ENCODE assay signal across 1 cellular context in the genomic region with DNA sequence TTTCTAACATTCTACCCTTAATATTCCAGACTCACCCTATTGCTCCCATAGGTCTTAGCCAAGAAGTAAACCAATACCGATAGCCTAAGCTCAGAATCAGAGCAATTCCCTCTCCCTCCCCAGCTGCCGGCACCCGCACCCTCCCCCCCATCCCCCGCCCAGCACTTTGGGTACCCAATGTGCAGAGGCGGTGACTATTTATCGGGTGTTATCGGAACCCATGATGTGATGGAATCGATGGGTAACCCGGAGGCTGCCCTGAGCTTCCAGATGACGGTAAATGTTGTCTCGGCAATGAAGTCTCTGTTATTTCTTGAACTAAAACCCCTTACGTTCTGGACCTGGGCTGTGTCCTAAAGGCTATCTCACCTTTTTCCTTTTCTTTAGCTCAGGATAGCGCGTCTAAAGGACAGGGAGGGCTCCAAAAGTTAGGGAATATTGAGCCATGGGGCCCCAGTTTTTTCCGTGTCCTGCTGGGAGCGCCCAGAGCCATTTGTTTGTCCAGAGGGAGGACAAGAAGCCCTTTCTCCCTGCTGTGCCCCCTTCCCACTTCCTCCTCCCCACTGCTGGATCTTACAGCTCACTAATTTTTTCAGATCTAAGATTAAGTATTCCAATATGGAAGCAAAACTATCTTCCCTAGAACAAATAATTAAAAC.
TF ChIP-seq lines count a peak whose summit lies in the region.

No MANE protein-coding gene starts in this region.

TF ChIP-seq in GM23338, 12 proteins besides CTCF, POLR2A, EP300 and RAD21:
- TF ChIP-seq, protein P1, sequence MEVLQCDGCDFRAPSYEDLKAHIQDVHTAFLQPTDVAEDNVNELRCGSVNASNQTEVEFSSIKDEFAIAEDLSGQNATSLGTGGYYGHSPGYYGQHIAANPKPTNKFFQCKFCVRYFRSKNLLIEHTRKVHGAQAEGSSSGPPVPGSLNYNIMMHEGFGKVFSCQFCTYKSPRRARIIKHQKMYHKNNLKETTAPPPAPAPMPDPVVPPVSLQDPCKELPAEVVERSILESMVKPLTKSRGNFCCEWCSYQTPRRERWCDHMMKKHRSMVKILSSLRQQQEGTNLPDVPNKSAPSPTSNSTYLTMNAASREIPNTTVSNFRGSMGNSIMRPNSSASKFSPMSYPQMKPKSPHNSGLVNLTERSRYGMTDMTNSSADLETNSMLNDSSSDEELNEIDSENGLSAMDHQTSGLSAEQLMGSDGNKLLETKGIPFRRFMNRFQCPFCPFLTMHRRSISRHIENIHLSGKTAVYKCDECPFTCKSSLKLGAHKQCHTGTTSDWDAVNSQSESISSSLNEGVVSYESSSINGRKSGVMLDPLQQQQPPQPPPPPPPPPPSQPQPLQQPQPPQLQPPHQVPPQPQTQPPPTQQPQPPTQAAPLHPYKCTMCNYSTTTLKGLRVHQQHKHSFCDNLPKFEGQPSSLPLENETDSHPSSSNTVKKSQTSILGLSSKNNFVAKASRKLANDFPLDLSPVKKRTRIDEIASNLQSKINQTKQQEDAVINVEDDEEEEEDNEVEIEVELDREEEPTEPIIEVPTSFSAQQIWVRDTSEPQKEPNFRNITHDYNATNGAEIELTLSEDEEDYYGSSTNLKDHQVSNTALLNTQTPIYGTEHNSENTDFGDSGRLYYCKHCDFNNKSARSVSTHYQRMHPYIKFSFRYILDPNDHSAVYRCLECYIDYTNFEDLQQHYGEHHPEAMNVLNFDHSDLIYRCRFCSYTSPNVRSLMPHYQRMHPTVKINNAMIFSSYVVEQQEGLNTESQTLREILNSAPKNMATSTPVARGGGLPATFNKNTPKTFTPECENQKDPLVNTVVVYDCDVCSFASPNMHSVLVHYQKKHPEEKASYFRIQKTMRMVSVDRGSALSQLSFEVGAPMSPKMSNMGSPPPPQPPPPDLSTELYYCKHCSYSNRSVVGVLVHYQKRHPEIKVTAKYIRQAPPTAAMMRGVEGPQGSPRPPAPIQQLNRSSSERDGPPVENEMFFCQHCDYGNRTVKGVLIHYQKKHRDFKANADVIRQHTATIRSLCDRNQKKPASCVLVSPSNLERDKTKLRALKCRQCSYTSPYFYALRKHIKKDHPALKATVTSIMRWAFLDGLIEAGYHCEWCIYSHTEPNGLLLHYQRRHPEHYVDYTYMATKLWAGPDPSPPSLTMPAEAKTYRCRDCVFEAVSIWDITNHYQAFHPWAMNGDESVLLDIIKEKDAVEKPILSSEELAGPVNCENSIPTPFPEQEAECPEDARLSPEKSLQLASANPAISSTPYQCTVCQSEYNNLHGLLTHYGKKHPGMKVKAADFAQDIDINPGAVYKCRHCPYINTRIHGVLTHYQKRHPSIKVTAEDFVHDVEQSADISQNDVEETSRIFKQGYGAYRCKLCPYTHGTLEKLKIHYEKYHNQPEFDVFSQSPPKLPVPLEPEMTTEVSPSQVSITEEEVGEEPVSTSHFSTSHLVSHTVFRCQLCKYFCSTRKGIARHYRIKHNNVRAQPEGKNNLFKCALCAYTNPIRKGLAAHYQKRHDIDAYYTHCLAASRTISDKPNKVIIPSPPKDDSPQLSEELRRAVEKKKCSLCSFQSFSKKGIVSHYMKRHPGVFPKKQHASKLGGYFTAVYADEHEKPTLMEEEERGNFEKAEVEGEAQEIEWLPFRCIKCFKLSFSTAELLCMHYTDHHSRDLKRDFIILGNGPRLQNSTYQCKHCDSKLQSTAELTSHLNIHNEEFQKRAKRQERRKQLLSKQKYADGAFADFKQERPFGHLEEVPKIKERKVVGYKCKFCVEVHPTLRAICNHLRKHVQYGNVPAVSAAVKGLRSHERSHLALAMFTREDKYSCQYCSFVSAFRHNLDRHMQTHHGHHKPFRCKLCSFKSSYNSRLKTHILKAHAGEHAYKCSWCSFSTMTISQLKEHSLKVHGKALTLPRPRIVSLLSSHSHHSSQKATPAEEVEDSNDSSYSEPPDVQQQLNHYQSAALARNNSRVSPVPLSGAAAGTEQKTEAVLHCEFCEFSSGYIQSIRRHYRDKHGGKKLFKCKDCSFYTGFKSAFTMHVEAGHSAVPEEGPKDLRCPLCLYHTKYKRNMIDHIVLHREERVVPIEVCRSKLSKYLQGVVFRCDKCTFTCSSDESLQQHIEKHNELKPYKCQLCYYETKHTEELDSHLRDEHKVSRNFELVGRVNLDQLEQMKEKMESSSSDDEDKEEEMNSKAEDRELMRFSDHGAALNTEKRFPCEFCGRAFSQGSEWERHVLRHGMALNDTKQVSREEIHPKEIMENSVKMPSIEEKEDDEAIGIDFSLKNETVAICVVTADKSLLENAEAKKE (CRISPR knock-in tag; IDR thresholded peaks at IDR 0.05), result no peak
- no peak for TF ChIP-seq ZNF114 (CRISPR knock-in tag; IDR thresholded peaks at IDR 0.05)
- no peak for TF ChIP-seq CREB1 (CRISPR knock-in tag; IDR thresholded peaks at IDR 0.05; ENCODE audit: low read depth)
- no peak for TF ChIP-seq JUNB (IDR thresholded peaks at IDR 0.05; ENCODE audit: unreplicated experiment)
- TF ChIP-seq, protein P2, sequence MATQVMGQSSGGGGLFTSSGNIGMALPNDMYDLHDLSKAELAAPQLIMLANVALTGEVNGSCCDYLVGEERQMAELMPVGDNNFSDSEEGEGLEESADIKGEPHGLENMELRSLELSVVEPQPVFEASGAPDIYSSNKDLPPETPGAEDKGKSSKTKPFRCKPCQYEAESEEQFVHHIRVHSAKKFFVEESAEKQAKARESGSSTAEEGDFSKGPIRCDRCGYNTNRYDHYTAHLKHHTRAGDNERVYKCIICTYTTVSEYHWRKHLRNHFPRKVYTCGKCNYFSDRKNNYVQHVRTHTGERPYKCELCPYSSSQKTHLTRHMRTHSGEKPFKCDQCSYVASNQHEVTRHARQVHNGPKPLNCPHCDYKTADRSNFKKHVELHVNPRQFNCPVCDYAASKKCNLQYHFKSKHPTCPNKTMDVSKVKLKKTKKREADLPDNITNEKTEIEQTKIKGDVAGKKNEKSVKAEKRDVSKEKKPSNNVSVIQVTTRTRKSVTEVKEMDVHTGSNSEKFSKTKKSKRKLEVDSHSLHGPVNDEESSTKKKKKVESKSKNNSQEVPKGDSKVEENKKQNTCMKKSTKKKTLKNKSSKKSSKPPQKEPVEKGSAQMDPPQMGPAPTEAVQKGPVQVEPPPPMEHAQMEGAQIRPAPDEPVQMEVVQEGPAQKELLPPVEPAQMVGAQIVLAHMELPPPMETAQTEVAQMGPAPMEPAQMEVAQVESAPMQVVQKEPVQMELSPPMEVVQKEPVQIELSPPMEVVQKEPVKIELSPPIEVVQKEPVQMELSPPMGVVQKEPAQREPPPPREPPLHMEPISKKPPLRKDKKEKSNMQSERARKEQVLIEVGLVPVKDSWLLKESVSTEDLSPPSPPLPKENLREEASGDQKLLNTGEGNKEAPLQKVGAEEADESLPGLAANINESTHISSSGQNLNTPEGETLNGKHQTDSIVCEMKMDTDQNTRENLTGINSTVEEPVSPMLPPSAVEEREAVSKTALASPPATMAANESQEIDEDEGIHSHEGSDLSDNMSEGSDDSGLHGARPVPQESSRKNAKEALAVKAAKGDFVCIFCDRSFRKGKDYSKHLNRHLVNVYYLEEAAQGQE (IDR thresholded peaks at IDR 0.05; ENCODE audit: unreplicated experiment), result no peak
- no peak for TF ChIP-seq EZH2phosphoT487 (IDR thresholded peaks at IDR 0.05; ENCODE audit: unreplicated experiment)
- no peak for TF ChIP-seq STAT1 (IDR thresholded peaks at IDR 0.05; ENCODE audit: unreplicated experiment)
